Comparison of ENCODE assay signal across 1 cellular context in genomic region chr7:130741336-130741995, GRCh38.
TF ChIP-seq lines count a peak whose summit lies in the region.

No MANE protein-coding gene starts in this region.

TF ChIP-seq in GM12878, 131 proteins besides CTCF, POLR2A, EP300 and RAD21 (continued from another document):
- no peak for TF ChIP-seq E2F8 (IDR thresholded peaks at IDR 0.05; ENCODE audit: low read depth, partially characterized antibody)
- no peak for TF ChIP-seq NFIC (IDR thresholded peaks at IDR 0.05; ENCODE audit: low read depth, low read length)
- TF ChIP-seq IRF3 (IDR thresholded peaks at IDR 0.05): no peak
- no peak for TF ChIP-seq JUND (IDR thresholded peaks at IDR 0.05; ENCODE audit: low read depth, low read length)
- no peak for TF ChIP-seq PAX5 (IDR thresholded peaks at IDR 0.05; ENCODE audit: borderline replicate concordance, low read depth, low read length)
- TF ChIP-seq MEF2A (IDR thresholded peaks at IDR 0.05; ENCODE audit: insufficient read depth, low read depth, low read length): no peak
- no peak for TF ChIP-seq MXI1 (IDR thresholded peaks at IDR 0.05; ENCODE audit: low read depth, low read length)
- no peak for TF ChIP-seq IKZF1 (conservative IDR thresholded peaks at IDR 0.05)
- TF ChIP-seq ZBTB4 (CRISPR knock-in tag; IDR thresholded peaks at IDR 0.05): no peak
- TF ChIP-seq PML (IDR thresholded peaks at IDR 0.05; ENCODE audit: low read length): no peak
- TF ChIP-seq POLR2AphosphoS5 (IDR thresholded peaks at IDR 0.05; ENCODE audit: low read length): no peak
